1 cellular context compared by ENCODE assay signal in genomic region chr3:98034486-98034885, GRCh38.
TF ChIP-seq lines count a peak whose summit lies in the region.

No MANE protein-coding gene starts in this region.

TF ChIP-seq in GM23338, 12 proteins besides CTCF, POLR2A, EP300 and RAD21 (continued from another document):
- TF ChIP-seq REST (IDR thresholded peaks at IDR 0.05; ENCODE audit: unreplicated experiment) (no peak), CREB1 (CRISPR knock-in tag; IDR thresholded peaks at IDR 0.05; ENCODE audit: low read depth) (no peak), EZH2 (IDR thresholded peaks at IDR 0.05; ENCODE audit: low read depth, unreplicated experiment) (no peak), POLR2AphosphoS5 (IDR thresholded peaks at IDR 0.05; ENCODE audit: low read depth) (no peak), STAT1 (IDR thresholded peaks at IDR 0.05; ENCODE audit: unreplicated experiment) (no peak), EZH2phosphoT487 (IDR thresholded peaks at IDR 0.05; ENCODE audit: unreplicated experiment) (no peak), JUNB (IDR thresholded peaks at IDR 0.05; ENCODE audit: unreplicated experiment) (no peak), ZNF114 (CRISPR knock-in tag; IDR thresholded peaks at IDR 0.05) (no peak), ZNF331 (CRISPR knock-in tag; IDR thresholded peaks at IDR 0.05; ENCODE audit: low read depth) (no peak), NANOG (IDR thresholded peaks at IDR 0.05; ENCODE audit: borderline replicate concordance) (no peak)
